Comparison of ENCODE assay signal across 16 cellular contexts in genomic region chr7:608361-608760, GRCh38.
DNase-seq lines count a peak whose midpoint lies in the region; ATAC-seq, FAIRE-seq and TF ChIP-seq lines count a peak whose summit lies in the region.
"Had no signal": no experiment of that assay in that cellular context is flagged by ENCODE, and none has a peak within 500 bp of the region (broad histone marks: within the 10 kb centered on the region; RNA-seq: fewer than 3 reads in every experiment).

No MANE protein-coding gene starts in this region.

- H3K27me3 Mint-ChIP-seq in activated CD8-positive, alpha-beta memory T cell treated with anti-CD3 and anti-CD28 coated beads, Interleukin-2, amount 10 ng/mL, durations not matched to agents 7 days and 5 days = no peaks in the 10 kb centered on the region
- no peaks in the 10 kb centered on the region for H3K27me3 Mint-ChIP-seq in T-helper 17 cell

- intact Hi-C loops in endothelial cell of umbilical vein (cut with micrococcal nuclease) (no loop called here), spleen (cut with DNase I; ENCODE audit: low total_unique reads) (no loop called here)

- H3K79me2 ChIP-seq in endothelial cell of umbilical vein (ENCODE audit: control insufficient read depth, insufficient read depth, low read length) = no peaks in the 10 kb centered on the region
- H3K79me2 ChIP-seq: hepatocyte had no signal

- peaks cover 26% of the 10 kb centered on the region for H3K36me3 Mint-ChIP-seq in activated CD8-positive, alpha-beta memory T cell treated with anti-CD3 and anti-CD28 coated beads, Interleukin-2, amount 10 ng/mL, durations not matched to agents 7 days and 5 days
- H3K36me3 Mint-ChIP-seq in T-helper 17 cell (ENCODE audit: low read depth) = peaks cover 4% of the 10 kb centered on the region

- no peaks in the 10 kb centered on the region for H4K20me1 ChIP-seq in endothelial cell of umbilical vein (replicated peaks; ENCODE audit: control insufficient read depth, extremely low read depth, insufficient read depth, low read length)

- peak; percentile 87 for FAIRE-seq in endothelial cell of umbilical vein (lab: Jason Lieb, UNC)

- H2AFZ ChIP-seq in endothelial cell of umbilical vein (ENCODE audit: low read depth, low read length) = no peak overlapping the region
- H2AFZ ChIP-seq: hepatocyte had no signal

- H3K9ac ChIP-seq in endothelial cell of umbilical vein (replicated peaks; ENCODE audit: extremely low read depth, insufficient read depth, low read length) = peak overlapping the region; percentile 24

- no peak for ATAC-seq in activated CD8-positive, alpha-beta memory T cell treated with anti-CD3 and anti-CD28 coated beads, Interleukin-2, amount 10 ng/mL, durations not matched to agents 7 days and 5 days
- ATAC-seq in T-helper 17 cell (no peak), GM19397 (IDR thresholded peaks at IDR 0.05; ENCODE audit: unreplicated experiment) (no peak), HG03378 (IDR thresholded peaks at IDR 0.05; ENCODE audit: unreplicated experiment) (no peak)

- H3K4me3 Mint-ChIP-seq in activated CD8-positive, alpha-beta memory T cell treated with anti-CD3 and anti-CD28 coated beads, Interleukin-2, amount 10 ng/mL, durations not matched to agents 7 days and 5 days = no peak overlapping the region
- no peak overlapping the region for H3K4me3 Mint-ChIP-seq in T-helper 17 cell
- H3K4me3 Mint-ChIP-seq: neural crest cell; T-helper 1 cell treated with Interleukin-12 subunit alpha and Interleukin-12 subunit beta and Interleukin-4 antibody, amounts not matched to agents 30 μg/mL and 1 μg/mL, for 36 hours had no signal

- no peaks in the 10 kb centered on the region for H3K9me3 Mint-ChIP-seq in activated CD8-positive, alpha-beta memory T cell treated with anti-CD3 and anti-CD28 coated beads, Interleukin-2, amount 10 ng/mL, durations not matched to agents 7 days and 5 days (ENCODE audit: low read depth)

- dilution Hi-C loops in endothelial cell of umbilical vein (cut with MboI; ENCODE audit: extremely low pct_ligation_motif_present, low sequenced_read_pairs) = no loop called here

- H3K27ac ChIP-seq in endothelial cell of umbilical vein (ENCODE audit: insufficient read depth, low read depth, low read length) (peak overlapping the region; percentile 73), spleen (peak overlapping the region; percentile 7 to 93 (median 71)), tibial nerve (peak overlapping the region in 2 of 4 donors; percentile 17 to 34)
- H3K27ac ChIP-seq: hepatocyte, sigmoid colon had no signal

- BruUV-seq in endothelial cell of umbilical vein (replicated peaks; lab: Mats Ljungman, UMichigan) = no TSS peak

- POLR2A ChIA-PET in endothelial cell of umbilical vein (lab: Charles Lee) = no interaction called here

- DNase-seq in activated CD8-positive, alpha-beta memory T cell treated with anti-CD3 and anti-CD28 coated beads, Interleukin-2, amount 10 ng/mL, durations not matched to agents 7 days and 5 days = no peak
- no peak for DNase-seq in activated CD8-positive, alpha-beta memory T cell treated with anti-CD3 and anti-CD28 coated beads, Interleukin-2, amount 50 U/mL, for 4 hours
- DNase-seq in T-helper 17 cell (no peak), endothelial cell of umbilical vein (ENCODE audit: low read depth, low spot score) (peak; percentile 43), spleen (peak; percentile 36), tibial nerve (ENCODE audit: low spot score in 2 of 2) (no peak)
- DNase-seq: activated CD4-positive, alpha-beta T cell treated with anti-CD3 and anti-CD28 coated beads, Interleukin-2, amount 50 U/mL, for 1 hour; MG63; NCI-H2029 treated with DMSO at 0.1 percent for 48 hours; sigmoid colon had no signal

- H3K9me3 ChIP-seq in T-helper 17 cell (ENCODE audit: control insufficient read depth, low read length, poor library complexity, severe bottlenecking) (no peaks in the 10 kb centered on the region), endothelial cell of umbilical vein (replicated peaks; ENCODE audit: control insufficient read depth, insufficient read depth, low read length) (no peaks in the 10 kb centered on the region), spleen (peaks cover 0 to 16% (median 10%) of the 10 kb centered on the region in 8 donors), tibial nerve (no peaks in the 10 kb centered on the region)
- H3K9me3 ChIP-seq: esophagus muscularis mucosa, MG63, sigmoid colon had no signal

- WGBS in spleen, 5 donors = 0 to 48% (median 16%) methylated on average over 1 to 2 of the region's 2 CpGs
- 29 to 42% methylated on average over 1 to 2 of the region's 2 CpGs for WGBS in tibial nerve, 2 donors

- peak overlapping the region in 1 of 3 experiments; percentile 4 for H3K4me3 ChIP-seq in endothelial cell of umbilical vein (replicated peaks in 1 of 3; ENCODE audit: insufficient read depth in 1 of 3, low read depth in 1 of 3, low read length in 3 of 3)
- no peak overlapping the region for H3K4me3 ChIP-seq in spleen
- H3K4me3 ChIP-seq in tibial nerve = no peak overlapping the region
- H3K4me3 ChIP-seq: esophagus muscularis mucosa, hepatocyte, MG63, sigmoid colon had no signal

- TF ChIP-seq POLR2A in endothelial cell of umbilical vein (IDR thresholded peaks at IDR 0.05; ENCODE audit: low read depth, low read length) (no peak), spleen (IDR thresholded peaks at IDR 0.05) (no peak), tibial nerve (IDR thresholded peaks at IDR 0.05) (no peak)

- CTCF ChIA-PET in activated CD8-positive, alpha-beta memory T cell treated with anti-CD3 and anti-CD28 coated beads, Interleukin-2, amount 10 ng/mL, durations not matched to agents 7 days and 5 days (lab: Charles Lee) = no interaction called here
- CTCF ChIA-PET in endothelial cell of umbilical vein (lab: Charles Lee) = no interaction called here

- no peaks in the 10 kb centered on the region for H3K36me3 ChIP-seq in endothelial cell of umbilical vein (ENCODE audit: control insufficient read depth in 2 of 2, extremely low read depth in 1 of 2, insufficient read depth in 2 of 2, low read length in 2 of 2)
- H3K36me3 ChIP-seq in spleen = peaks cover 0 to 12% (median 2%) of the 10 kb centered on the region in 6 donors
- H3K36me3 ChIP-seq in tibial nerve = no peaks in the 10 kb centered on the region
- H3K36me3 ChIP-seq: MG63 had no signal

- no peak for TF ChIP-seq EP300 in tibial nerve (IDR thresholded peaks at IDR 0.05)

- peak overlapping the region; percentile 71 for H3K27ac Mint-ChIP-seq in activated CD8-positive, alpha-beta memory T cell treated with anti-CD3 and anti-CD28 coated beads, Interleukin-2, amount 10 ng/mL, durations not matched to agents 7 days and 5 days
- peak overlapping the region; percentile 88 for H3K27ac Mint-ChIP-seq in T-helper 17 cell
- H3K27ac Mint-ChIP-seq: T-helper 1 cell treated with Interleukin-12 subunit alpha and Interleukin-12 subunit beta and Interleukin-4 antibody, amounts not matched to agents 30 μg/mL and 1 μg/mL, for 36 hours had no signal

- H3K9me1 ChIP-seq in endothelial cell of umbilical vein (replicated peaks; ENCODE audit: control insufficient read depth, extremely low read depth, insufficient read depth, low read length) = no peaks in the 10 kb centered on the region

- H3K4me1 ChIP-seq in endothelial cell of umbilical vein (ENCODE audit: control insufficient read depth, extremely low read depth, insufficient read depth, low read length) (peaks cover 60% of the 10 kb centered on the region), spleen (peaks cover 30 to 77% (median 63%) of the 10 kb centered on the region in 6 donors), tibial nerve (peaks cover 0 to 35% (median 10%) of the 10 kb centered on the region in 4 donors)

- H3K4me1 Mint-ChIP-seq in activated CD8-positive, alpha-beta memory T cell treated with anti-CD3 and anti-CD28 coated beads, Interleukin-2, amount 10 ng/mL, durations not matched to agents 7 days and 5 days = peaks cover 68% of the 10 kb centered on the region
- peaks cover 23% of the 10 kb centered on the region for H3K4me1 Mint-ChIP-seq in T-helper 17 cell

- no peak for TF ChIP-seq CTCF in endothelial cell of umbilical vein (IDR thresholded peaks at IDR 0.05; ENCODE audit: extremely low read depth in 1 of 2, insufficient read depth in 1 of 2, low read depth in 1 of 2, low read length in 2 of 2)
- no peak for TF ChIP-seq CTCF in spleen (IDR thresholded peaks at IDR 0.05 in 8 of 11, conservative IDR thresholded peaks at IDR 0.05 in 3 of 11)
- no peak for TF ChIP-seq CTCF in tibial nerve (IDR thresholded peaks at IDR 0.05)

- H3K4me2 ChIP-seq in endothelial cell of umbilical vein (ENCODE audit: insufficient read depth, low read length) = peak overlapping the region; percentile 63
- H3K4me2 ChIP-seq: hepatocyte had no signal

- H3K27me3 ChIP-seq in endothelial cell of umbilical vein (ENCODE audit: control insufficient read depth in 2 of 2, insufficient read depth in 2 of 2, low read length in 2 of 2) = no peaks in the 10 kb centered on the region
- H3K27me3 ChIP-seq in spleen (replicated peaks in 1 of 7) = no peaks in the 10 kb centered on the region
- H3K27me3 ChIP-seq in tibial nerve = no peaks in the 10 kb centered on the region
- H3K27me3 ChIP-seq: esophagus muscularis mucosa, hepatocyte, MG63, sigmoid colon had no signal

TF ChIP-seq in endothelial cell of umbilical vein, 7 proteins besides CTCF, POLR2A, EP300 and RAD21:
- TF ChIP-seq POLR2AphosphoS5 (IDR thresholded peaks at IDR 0.05; ENCODE audit: insufficient read depth, low read depth, low read length) = no peak
- TF ChIP-seq FOS (IDR thresholded peaks at IDR 0.05; ENCODE audit: borderline replicate concordance, insufficient read depth, low read length) = peak; percentile 24
- TF ChIP-seq MYC (IDR thresholded peaks at IDR 0.05; ENCODE audit: low read depth, low read length) = no peak

Comparison
In these comparisons a context has a peak if more than half of its experiments do, and no peak if none do; other contexts are left out.
1. DNase-seq: peak in endothelial cell of umbilical vein (single experiment) and spleen (single experiment); none in activated CD8-positive, alpha-beta memory T cell treated with anti-CD3 and anti-CD28 coated beads, Interleukin-2, amount 10 ng/mL, durations not matched to agents 7 days and 5 days (single experiment), activated CD8-positive, alpha-beta memory T cell treated with anti-CD3 and anti-CD28 coated beads, Interleukin-2, amount 50 U/mL, for 4 hours (single experiment), T-helper 17 cell (0 of 3) and tibial nerve (0 of 2).